22 cellular contexts compared by ENCODE assay signal in the genomic region with DNA sequence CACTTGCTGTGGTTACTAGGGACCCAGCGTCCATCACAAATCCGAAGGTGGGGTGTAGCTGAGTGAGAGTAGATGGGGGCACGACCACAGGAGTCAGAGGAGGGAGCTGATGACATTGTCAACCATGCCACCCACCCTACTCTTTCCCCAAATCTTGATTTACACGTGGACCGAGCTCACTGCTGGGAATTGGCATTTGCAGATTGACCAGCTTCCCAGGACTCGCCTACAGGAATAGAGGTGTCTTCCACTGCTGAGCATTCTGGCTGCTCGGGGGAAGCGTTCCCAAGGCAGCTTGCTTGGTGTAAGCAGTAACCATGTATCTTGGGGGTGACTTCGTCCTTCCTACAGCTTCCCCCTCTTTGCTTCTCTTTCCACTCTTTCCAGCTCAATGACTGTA. TPM values are rescaled to one million over a fixed set of nuclear protein-coding genes. Genes with fewer than 3 reads are reported as not detected.
DNase-seq lines count a peak whose midpoint lies in the region; ATAC-seq and TF ChIP-seq lines count a peak whose summit lies in the region.
"Had no signal": no experiment of that assay in that cellular context is flagged by ENCODE, and none has a peak within 500 bp of the region (broad histone marks: within the 10 kb centered on the region; RNA-seq: fewer than 3 reads in every experiment).

No MANE protein-coding gene starts in this region.

- TF ChIP-seq CTCF in BE2C (IDR thresholded peaks at IDR 0.05; ENCODE audit: low read depth, low read length) (no peak), glutamatergic neuron (IDR thresholded peaks at IDR 0.05; ENCODE audit: partially characterized antibody, unreplicated experiment) (no peak), neural cell (IDR thresholded peaks at IDR 0.05; ENCODE audit: poor library complexity, severe bottlenecking) (no peak), gastroesophageal sphincter (IDR thresholded peaks at IDR 0.05) (no peak)

- TF ChIP-seq RAD21 in neural cell (conservative IDR thresholded peaks at IDR 0.05): no peak

- peaks cover 28% of the 10 kb centered on the region for H3K4me1 ChIP-seq in BE2C
- peaks cover 0 to 8% (median 0%) of the 10 kb centered on the region in 3 donors for H3K4me1 ChIP-seq in gastroesophageal sphincter
- H3K4me1 ChIP-seq: lower lobe of right lung had no signal

- no peaks in the 10 kb centered on the region for H3K9me3 Mint-ChIP-seq in glutamatergic neuron (ENCODE audit: unreplicated experiment)

- no peaks in the 10 kb centered on the region for H3K9me2 ChIP-seq in neural cell (ENCODE audit: insufficient read depth, low read length)

- no peaks in the 10 kb centered on the region for H4K20me1 ChIP-seq in neural cell (ENCODE audit: insufficient read depth)

- no peaks in the 10 kb centered on the region for H3K9me3 ChIP-seq in BE2C
- no peaks in the 10 kb centered on the region for H3K9me3 ChIP-seq in neural cell (ENCODE audit: low read length)
- H3K9me3 ChIP-seq in gastroesophageal sphincter: no peaks in the 10 kb centered on the region
- H3K9me3 ChIP-seq: lower lobe of right lung, testis had no signal

- no peak overlapping the region for H3K9ac ChIP-seq in neural cell (ENCODE audit: low read length)
- H3K9ac ChIP-seq: KMS-11 had no signal

- no peaks in the 10 kb centered on the region for H3F3A ChIP-seq in neural cell (ENCODE audit: insufficient read depth, low read length, poor library complexity, severe bottlenecking)

- ATAC-seq in gastroesophageal sphincter: no peak
- ATAC-seq in GM19395 (IDR thresholded peaks at IDR 0.05; ENCODE audit: unreplicated experiment): no peak
- ATAC-seq in HG02798 (IDR thresholded peaks at IDR 0.05; ENCODE audit: poor library complexity, unreplicated experiment): no peak
- ATAC-seq: sciatic nerve had no signal

- H3K27me3 Mint-ChIP-seq in glutamatergic neuron (ENCODE audit: unreplicated experiment): no peaks in the 10 kb centered on the region

- peaks cover 11% of the 10 kb centered on the region for H3K4me1 Mint-ChIP-seq in glutamatergic neuron (ENCODE audit: low read depth, unreplicated experiment)

- H3K27me3 ChIP-seq in BE2C: no peaks in the 10 kb centered on the region
- H3K27me3 ChIP-seq in neural cell (ENCODE audit: insufficient read depth, low read depth, low read length): peaks cover 9% of the 10 kb centered on the region
- H3K27me3 ChIP-seq in gastroesophageal sphincter: peaks cover 34% of the 10 kb centered on the region
- H3K27me3 ChIP-seq: testis had no signal

- 22 to 40% methylated on average over 1 to 9 of the region's 9 CpGs for WGBS in gastroesophageal sphincter (ENCODE audit: low coverage in 1 of 2), 2 donors

- no peak overlapping the region for H3K4me2 ChIP-seq in neural cell (ENCODE audit: low read length)
- H3K4me2 ChIP-seq: KMS-11 had no signal

- no peak overlapping the region for H3K27ac ChIP-seq in neural cell (ENCODE audit: low read length)
- no peak overlapping the region for H3K27ac ChIP-seq in gastroesophageal sphincter
- H3K27ac ChIP-seq: C4-2B, KMS-11, lower lobe of right lung, testis had no signal

- H3K36me3 ChIP-seq in BE2C: no peaks in the 10 kb centered on the region
- H3K36me3 ChIP-seq in neural cell (ENCODE audit: insufficient read depth, low read length): no peaks in the 10 kb centered on the region
- no peaks in the 10 kb centered on the region for H3K36me3 ChIP-seq in gastroesophageal sphincter
- H3K36me3 ChIP-seq: lower lobe of right lung had no signal

- TF ChIP-seq EP300 in neural cell (conservative IDR thresholded peaks at IDR 0.05; ENCODE audit: poor library complexity, severe bottlenecking) (no peak), gastroesophageal sphincter (IDR thresholded peaks at IDR 0.05) (no peak)

- H3K4me3 Mint-ChIP-seq in glutamatergic neuron (ENCODE audit: unreplicated experiment): peak overlapping the region; percentile 61

- H2AFZ ChIP-seq in neural cell (ENCODE audit: low read depth, low read length): no peak overlapping the region

- no peaks in the 10 kb centered on the region for H3K36me3 Mint-ChIP-seq in glutamatergic neuron (ENCODE audit: unreplicated experiment)

- TF ChIP-seq POLR2A in gastroesophageal sphincter (IDR thresholded peaks at IDR 0.05): no peak

- no peak overlapping the region for H3K27ac Mint-ChIP-seq in glutamatergic neuron (ENCODE audit: unreplicated experiment)

- no peaks in the 10 kb centered on the region for H3K79me2 ChIP-seq in neural cell (replicated peaks; ENCODE audit: insufficient read depth, low read length)

- H3K4me3 ChIP-seq in BE2C (ENCODE audit: low read depth, low read length) (peak overlapping the region; percentile 91), neural cell (ENCODE audit: low read length) (peak overlapping the region; percentile 74), gastroesophageal sphincter (no peak overlapping the region)
- H3K4me3 ChIP-seq: lower lobe of right lung had no signal

- peak; percentile 45 for DNase-seq in BE2C
- peak; percentile 18 for DNase-seq in NCI-H2227 (lab: John Stamatoyannopoulos, UW; ENCODE audit: unreplicated experiment)
- DNase-seq in glutamatergic neuron: no peak
- no peak for DNase-seq in activated CD4-positive, alpha-beta T cell treated with anti-CD3 and anti-CD28 coated beads, Interleukin-2, amount 50 U/mL, for 1 hour
- DNase-seq: ACHN; activated naive CD4-positive, alpha-beta T cell treated with anti-CD3 and anti-CD28 coated beads, Interleukin-2, amount 50 U/mL, for 16 hours; activated T-cell treated with anti-CD3 and anti-CD28 coated beads, Interleukin-2, amount 50 U/mL, for 48 hours; GOT3; lower lobe of right lung; MV-4-11; NCI-H446 treated with DMSO at 0.1 percent for 48 hours; RPMI8226 had no signal

TF ChIP-seq in neural cell, 6 proteins besides CTCF, POLR2A, EP300 and RAD21:
- TF ChIP-seq MXI1 (conservative IDR thresholded peaks at IDR 0.05; ENCODE audit: poor library complexity, severe bottlenecking): no peak
- TF ChIP-seq TAF1 (IDR thresholded peaks at IDR 0.05; ENCODE audit: low read depth): no peak
- TF ChIP-seq, protein P1, sequence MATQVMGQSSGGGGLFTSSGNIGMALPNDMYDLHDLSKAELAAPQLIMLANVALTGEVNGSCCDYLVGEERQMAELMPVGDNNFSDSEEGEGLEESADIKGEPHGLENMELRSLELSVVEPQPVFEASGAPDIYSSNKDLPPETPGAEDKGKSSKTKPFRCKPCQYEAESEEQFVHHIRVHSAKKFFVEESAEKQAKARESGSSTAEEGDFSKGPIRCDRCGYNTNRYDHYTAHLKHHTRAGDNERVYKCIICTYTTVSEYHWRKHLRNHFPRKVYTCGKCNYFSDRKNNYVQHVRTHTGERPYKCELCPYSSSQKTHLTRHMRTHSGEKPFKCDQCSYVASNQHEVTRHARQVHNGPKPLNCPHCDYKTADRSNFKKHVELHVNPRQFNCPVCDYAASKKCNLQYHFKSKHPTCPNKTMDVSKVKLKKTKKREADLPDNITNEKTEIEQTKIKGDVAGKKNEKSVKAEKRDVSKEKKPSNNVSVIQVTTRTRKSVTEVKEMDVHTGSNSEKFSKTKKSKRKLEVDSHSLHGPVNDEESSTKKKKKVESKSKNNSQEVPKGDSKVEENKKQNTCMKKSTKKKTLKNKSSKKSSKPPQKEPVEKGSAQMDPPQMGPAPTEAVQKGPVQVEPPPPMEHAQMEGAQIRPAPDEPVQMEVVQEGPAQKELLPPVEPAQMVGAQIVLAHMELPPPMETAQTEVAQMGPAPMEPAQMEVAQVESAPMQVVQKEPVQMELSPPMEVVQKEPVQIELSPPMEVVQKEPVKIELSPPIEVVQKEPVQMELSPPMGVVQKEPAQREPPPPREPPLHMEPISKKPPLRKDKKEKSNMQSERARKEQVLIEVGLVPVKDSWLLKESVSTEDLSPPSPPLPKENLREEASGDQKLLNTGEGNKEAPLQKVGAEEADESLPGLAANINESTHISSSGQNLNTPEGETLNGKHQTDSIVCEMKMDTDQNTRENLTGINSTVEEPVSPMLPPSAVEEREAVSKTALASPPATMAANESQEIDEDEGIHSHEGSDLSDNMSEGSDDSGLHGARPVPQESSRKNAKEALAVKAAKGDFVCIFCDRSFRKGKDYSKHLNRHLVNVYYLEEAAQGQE (IDR thresholded peaks at IDR 0.05; ENCODE audit: borderline replicate concordance): no peak
- TF ChIP-seq POLR2AphosphoS5 (IDR thresholded peaks at IDR 0.05): no peak
- no peak for TF ChIP-seq EZH2 (IDR thresholded peaks at IDR 0.05; ENCODE audit: borderline replicate concordance, insufficient read depth, low read length, poor library complexity, severe bottlenecking)
- no peak for TF ChIP-seq SMC3 (conservative IDR thresholded peaks at IDR 0.05; ENCODE audit: poor library complexity)

RNA-seq across cellular contexts. Expression of gene PTPRR, which starts 0.4 kb away (rescaled TPM):
- 36.3 TPM for polyA plus RNA-seq in BE2C (2012; ENCODE audit: insufficient read depth, insufficient read length, low read depth)
- 0.34 TPM for total RNA-seq in glutamatergic neuron (ENCODE audit: unreplicated experiment)
- 2.2 and 3.6 TPM in 2 replicates for polyA plus RNA-seq in neural cell
- polyA minus RNA-seq in neural cell: 3.4 and 5.2 TPM in 2 replicates
- total RNA-seq in gastroesophageal sphincter: under 1 TPM; 0.12 to 0.67 (median 0.45) TPM
- total RNA-seq: activated CD8-positive, alpha-beta memory T cell treated with anti-CD3 and anti-CD28 coated beads for 36 hours; chondrocyte had no signal

Comparison
In these comparisons a context has a peak if more than half of its experiments do, and no peak if none do; other contexts are left out.
1. DNase-seq: peak in BE2C (single experiment) and NCI-H2227 (single experiment); none in glutamatergic neuron (single experiment) and activated CD4-positive, alpha-beta T cell treated with anti-CD3 and anti-CD28 coated beads, Interleukin-2, amount 50 U/mL, for 1 hour (single experiment).
2. H3K4me3 ChIP-seq: peak in BE2C (single experiment) and neural cell (single experiment); none in gastroesophageal sphincter (0 of 2).